32 cellular contexts compared by ENCODE assay signal in the genomic region with DNA sequence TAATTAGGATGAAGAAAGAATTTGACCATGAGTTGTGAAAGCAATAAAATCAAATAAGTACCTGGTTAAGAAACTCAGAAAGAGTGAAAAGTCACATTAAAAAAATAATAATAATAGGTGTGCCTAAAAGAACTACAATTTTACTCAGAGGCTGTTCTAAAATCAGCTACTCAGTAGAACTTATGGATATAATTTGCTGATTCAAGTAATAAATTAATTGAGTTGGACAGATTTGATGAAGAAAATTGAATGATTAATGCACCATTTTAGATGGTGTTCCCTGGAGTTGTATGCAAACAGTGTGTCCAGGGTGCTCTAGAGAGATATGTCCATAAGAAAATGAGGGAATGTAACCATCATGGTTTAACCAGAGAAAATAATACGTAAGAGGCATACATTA.
"Had no signal": no experiment of that assay in that cellular context is flagged by ENCODE, and none has a peak within 500 bp of the region (broad histone marks: within the 10 kb centered on the region; RNA-seq: fewer than 3 reads in every experiment).

No MANE protein-coding gene starts in this region.

- H3K4me3 Mint-ChIP-seq: naive thymus-derived CD8-positive, alpha-beta T cell; natural killer cell treated with Interleukin-12 subunit alpha and Interleukin-12 subunit beta and Interleukin-15 and Interleukin-18, amount 100 ng/mL, for 72 hours; nephron progenitor cell; neural crest cell; stimulated activated memory B cell treated with anti-CD40 and anti-IgM and Interleukin-4, amounts not matched to agents 10 μg/mL and 1 μg/mL and 100 μg/mL, for 72 hours; stimulated activated naive CD8-positive, alpha-beta T cell treated with anti-CD3 and anti-CD28 coated beads, Interleukin-15, amount 100 ng/mL, for 72 hours; type B pancreatic cell had no signal

- H3K27ac Mint-ChIP-seq: naive thymus-derived CD8-positive, alpha-beta T cell; natural killer cell treated with Interleukin-12 subunit alpha and Interleukin-12 subunit beta and Interleukin-15 and Interleukin-18, amount 100 ng/mL, for 72 hours; nephron progenitor cell; progenitor cell of endocrine pancreas; stimulated activated memory B cell treated with anti-CD40 and anti-IgM and Interleukin-4, amounts not matched to agents 10 μg/mL and 1 μg/mL and 100 μg/mL, for 72 hours; stimulated activated naive CD8-positive, alpha-beta T cell treated with anti-CD3 and anti-CD28 coated beads, Interleukin-15, amount 100 ng/mL, for 72 hours; type B pancreatic cell had no signal

- H3K4me1 ChIP-seq: parathyroid adenoma, psoas muscle, spleen, suprapubic skin, testis, tibial artery, transverse colon, upper lobe of right lung, uterus had no signal

- H2AFZ ChIP-seq: parathyroid adenoma had no signal

- H3K27ac ChIP-seq: ovary, parathyroid adenoma, psoas muscle, skin epidermis, spleen, suprapubic skin, testis, tibial artery, transverse colon, upper lobe of right lung, uterus had no signal

- H3K4me2 ChIP-seq: smooth muscle cell had no signal

- H3K79me2 ChIP-seq: parathyroid adenoma had no signal

- ATAC-seq: naive thymus-derived CD8-positive, alpha-beta T cell; natural killer cell treated with Interleukin-12 subunit alpha and Interleukin-12 subunit beta and Interleukin-15 and Interleukin-18, amount 100 ng/mL, for 72 hours; psoas muscle; right cardiac atrium; sciatic nerve; stimulated activated memory B cell treated with anti-CD40 and anti-IgM and Interleukin-4, amounts not matched to agents 10 μg/mL and 1 μg/mL and 100 μg/mL, for 72 hours; stimulated activated naive CD8-positive, alpha-beta T cell treated with anti-CD3 and anti-CD28 coated beads, Interleukin-15, amount 100 ng/mL, for 72 hours; stimulated activated naive CD8-positive, alpha-beta T cell treated with anti-CD3 and anti-CD28 coated beads, Interleukin-15, Interleukin-2, amounts not matched to agents 100 U/mL and 50 U/mL, for 24 hours; upper lobe of right lung had no signal

- H3K9me3 ChIP-seq: ovary, psoas muscle, testis, tibial artery, transverse colon, upper lobe of right lung, uterus had no signal

- H3K36me3 ChIP-seq: ovary, spleen, suprapubic skin, tibial artery, transverse colon, upper lobe of right lung, uterus had no signal

- H3K4me3 ChIP-seq: ovary, psoas muscle, skin epidermis, smooth muscle cell, spleen, suprapubic skin, testis, tibial artery, transverse colon, upper lobe of right lung, uterus had no signal

- H3K27me3 ChIP-seq: ovary, spleen, suprapubic skin, testis, tibial artery, transverse colon, upper lobe of right lung, uterus had no signal

- H3K27me3 Mint-ChIP-seq: naive thymus-derived CD8-positive, alpha-beta T cell; natural killer cell treated with Interleukin-12 subunit alpha and Interleukin-12 subunit beta and Interleukin-15 and Interleukin-18, amount 100 ng/mL, for 72 hours; progenitor cell of endocrine pancreas; stimulated activated memory B cell treated with anti-CD40 and anti-IgM and Interleukin-4, amounts not matched to agents 10 μg/mL and 1 μg/mL and 100 μg/mL, for 72 hours; stimulated activated naive CD8-positive, alpha-beta T cell treated with anti-CD3 and anti-CD28 coated beads, Interleukin-15, amount 100 ng/mL, for 72 hours; type B pancreatic cell had no signal

- H3K4me1 Mint-ChIP-seq: naive thymus-derived CD8-positive, alpha-beta T cell; nephron progenitor cell; neural crest cell; stimulated activated memory B cell treated with anti-CD40 and anti-IgM and Interleukin-4, amounts not matched to agents 10 μg/mL and 1 μg/mL and 100 μg/mL, for 72 hours; stimulated activated naive CD8-positive, alpha-beta T cell treated with anti-CD3 and anti-CD28 coated beads, Interleukin-15, amount 100 ng/mL, for 72 hours had no signal

- H3K9ac ChIP-seq: parathyroid adenoma had no signal

- H3K36me3 Mint-ChIP-seq: naive thymus-derived CD8-positive, alpha-beta T cell; stimulated activated memory B cell treated with anti-CD40 and anti-IgM and Interleukin-4, amounts not matched to agents 10 μg/mL and 1 μg/mL and 100 μg/mL, for 72 hours had no signal

- DNase-seq: naive thymus-derived CD8-positive, alpha-beta T cell; nephron progenitor cell; occipital lobe; ovary; posterior cingulate gyrus; psoas muscle; right cardiac atrium; spleen; stimulated activated CD4-positive, alpha-beta T cell treated with anti-CD3 and anti-CD28 coated beads, Interleukin-12 subunit alpha, Interleukin-12 subunit beta, amount 100 ng/mL, for 4 hours; stimulated activated CD4-positive, alpha-beta T cell treated with anti-CD3 and anti-CD28 coated beads, Interleukin-1b, Interleukin-23, amount 100 ng/mL, for 48 hours; stimulated activated CD4-positive, alpha-beta T cell treated with anti-CD3 and anti-CD28 coated beads, Interleukin-4, amount 100 ng/mL, for 1 hour; stimulated activated CD4-positive, alpha-beta T cell treated with anti-CD3 and anti-CD28 coated beads, Interleukin-4, amount 100 ng/mL, for 4 hours; stimulated activated CD8-positive, alpha-beta memory T cell treated with anti-CD3 and anti-CD28 coated beads, Interleukin-4, amount 100 ng/mL, for 48 hours; stimulated activated naive CD4-positive, alpha-beta T cell; stimulated activated naive CD8-positive, alpha-beta T cell treated with anti-CD3 and anti-CD28 coated beads, Interleukin-15, amount 100 ng/mL, for 72 hours; stimulated activated naive CD8-positive, alpha-beta T cell treated with anti-CD3 and anti-CD28 coated beads, Interleukin-15, Interleukin-2, amounts not matched to agents 100 U/mL and 50 U/mL, for 24 hours; substantia nigra; testis; tibial artery; transverse colon; upper lobe of right lung; uterus had no signal
